Comparison of ENCODE assay signal across 19 cellular contexts in the genomic region with DNA sequence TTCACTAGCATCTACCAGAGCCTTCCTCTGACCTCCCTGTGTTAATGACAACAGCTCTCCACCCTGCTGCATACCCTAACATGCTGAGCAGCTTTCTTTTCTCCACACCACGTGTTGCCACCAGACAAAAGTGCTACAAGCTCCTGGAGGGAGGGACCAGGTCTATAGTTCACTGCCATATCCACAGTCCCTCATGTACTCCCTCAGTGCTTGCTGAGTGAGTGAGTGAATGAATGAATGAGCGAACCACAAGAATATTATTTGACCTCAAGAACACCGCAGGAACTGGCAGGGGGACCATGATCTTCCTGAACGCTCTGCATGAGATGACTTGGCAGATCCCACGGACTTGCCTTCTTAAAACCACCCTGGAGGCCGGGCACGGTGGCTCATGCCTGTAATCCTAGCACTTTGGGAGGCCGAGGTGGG. TPM values are rescaled to one million over a fixed set of nuclear protein-coding genes. Genes with fewer than 3 reads are reported as not detected.
DNase-seq lines count a peak whose midpoint lies in the region; ATAC-seq, FAIRE-seq and TF ChIP-seq lines count a peak whose summit lies in the region.
"Had no signal": no experiment of that assay in that cellular context is flagged by ENCODE, and none has a peak within 500 bp of the region (broad histone marks: within the 10 kb centered on the region; RNA-seq: fewer than 3 reads in every experiment).

No MANE protein-coding gene starts in this region.

- H2AK5ac ChIP-seq in H1 (ENCODE audit: low read depth, low read length) = no peak overlapping the region

- H3K27ac ChIP-seq in BLaER1 treated with 17β-estradiol and CSF1 and Interleukin-3, amounts not matched to agents 10 nM and 100 nM = peak overlapping the region in 2 of 11 experiments; percentile 13 to 25; a peak in 2 of 22 replicates
- no peak overlapping the region for H3K27ac ChIP-seq in H1 (ENCODE audit: low read depth, low read length)
- no peak overlapping the region for H3K27ac ChIP-seq in small intestine (ENCODE audit: low read depth in 1 of 2, low read length in 1 of 2)
- H3K27ac ChIP-seq: SJCRH30, VCaP had no signal

- FAIRE-seq in H1 (lab: Jason Lieb, UNC) (no peak), small intestine (lab: Jason Lieb, UNC) (no peak)
- FAIRE-seq: endothelial cell of umbilical vein, G401.6 had no signal

- peaks cover 96 to 100% (median 99%) of the 10 kb centered on the region in 10 experiments for H3K4me1 ChIP-seq in BLaER1 treated with 17β-estradiol and CSF1 and Interleukin-3, amounts not matched to agents 10 nM and 100 nM
- H3K4me1 ChIP-seq in H1 (replicated peaks in 1 of 4; ENCODE audit: control insufficient read depth in 3 of 4, insufficient read depth in 4 of 4, low read length in 3 of 4) = peaks cover 7 to 18% (median 14%) of the 10 kb centered on the region in 4 experiments; a peak in 6 of 7 replicates
- peaks cover 0 to 4% of the 10 kb centered on the region in 2 donors for H3K4me1 ChIP-seq in small intestine (ENCODE audit: control insufficient read depth in 2 of 2, insufficient read depth in 1 of 2, low read depth in 1 of 2, low read length in 1 of 2)

- intact Hi-C loops in activated B cell treated with CpG ODN at 0.5 μM for 24 hours (cut with micrococcal nuclease) = no loop called here

- 0 out of 2 replicates have a peak overlapping the region, but pooled peaks have one; percentile 13 for H2AFZ ChIP-seq in H1 (ENCODE audit: low read length)

- H2BK120ac ChIP-seq in H1 (replicated peaks; ENCODE audit: low read depth, low read length) = no peak overlapping the region

- no peak for TF ChIP-seq EP300 in H1 (IDR thresholded peaks at IDR 0.05; ENCODE audit: borderline replicate concordance in 1 of 2, low read depth in 2 of 2, low read length in 2 of 2)

- no peak overlapping the region for H3K4me3 ChIP-seq in BLaER1 treated with 17β-estradiol and CSF1 and Interleukin-3, amounts not matched to agents 10 nM and 100 nM
- H3K4me3 ChIP-seq in GM12865 (ENCODE audit: low read depth, low read length) = peak overlapping the region; percentile 48
- H3K4me3 ChIP-seq in H1 (ENCODE audit: extremely low read depth in 1 of 4, insufficient read depth in 2 of 4, low read depth in 3 of 4, low read length in 4 of 4) = no peak overlapping the region
- H3K4me3 ChIP-seq in small intestine (ENCODE audit: low read depth in 1 of 2, low read length in 2 of 2) = no peak overlapping the region
- H3K4me3 ChIP-seq: SJCRH30 had no signal

- TF ChIP-seq CTCF in GM12865 (IDR thresholded peaks at IDR 0.05; ENCODE audit: insufficient read depth, low read depth, low read length, missing control alignments) = no peak
- no peak for TF ChIP-seq CTCF in activated B cell treated with CpG ODN at 0.5 μM for 24 hours (IDR thresholded peaks at IDR 0.05)
- TF ChIP-seq CTCF in H1 (IDR thresholded peaks at IDR 0.05; ENCODE audit: control extremely low read depth in 1 of 3, insufficient read depth in 1 of 3, low read depth in 1 of 3, low read length in 3 of 3) = no peak

- H4K20me1 ChIP-seq in BLaER1 treated with 17β-estradiol and CSF1 and Interleukin-3, amounts not matched to agents 10 nM and 100 nM = no peaks in the 10 kb centered on the region
- no peaks in the 10 kb centered on the region for H4K20me1 ChIP-seq in H1 (replicated peaks in 1 of 2; ENCODE audit: control insufficient read depth in 1 of 2, insufficient read depth in 2 of 2, low read length in 2 of 2)

- H3K36me3 Mint-ChIP-seq in activated B cell treated with CpG ODN at 0.5 μM for 24 hours (ENCODE audit: low read depth) = no peaks in the 10 kb centered on the region

- H3K27me3 Mint-ChIP-seq in activated B cell treated with CpG ODN at 0.5 μM for 24 hours = no peaks in the 10 kb centered on the region

- no peaks in the 10 kb centered on the region for H3K9me3 Mint-ChIP-seq in activated B cell treated with CpG ODN at 0.5 μM for 24 hours
- H3K9me3 Mint-ChIP-seq: H9 had no signal

- H3K79me2 ChIP-seq in H1 (ENCODE audit: control insufficient read depth in 1 of 2, insufficient read depth in 2 of 2, low read length in 2 of 2) = no peaks in the 10 kb centered on the region

- H4K8ac ChIP-seq in H1 (ENCODE audit: extremely low read depth, insufficient read depth, low read length) = no peak overlapping the region; the same call in 1 of the 2 replicates

- H3K18ac ChIP-seq in H1 (ENCODE audit: extremely low read depth, low read length) = peak overlapping the region; percentile 55; the same call in 1 of the 2 replicates

- no peaks in the 10 kb centered on the region for H3K9me3 ChIP-seq in BLaER1 treated with 17β-estradiol and CSF1 and Interleukin-3, amounts not matched to agents 10 nM and 100 nM (replicated peaks in 1 of 11)
- no peaks in the 10 kb centered on the region for H3K9me3 ChIP-seq in H1 (ENCODE audit: insufficient read depth in 2 of 2, low read depth in 1 of 2, low read length in 1 of 2)
- H3K9me3 ChIP-seq in small intestine (ENCODE audit: control insufficient read depth, low read depth) = no peaks in the 10 kb centered on the region
- H3K9me3 ChIP-seq: SJCRH30 had no signal

- no peak overlapping the region for H2BK5ac ChIP-seq in H1 (ENCODE audit: low read depth, low read length)

- no peak overlapping the region for H3K4me3 Mint-ChIP-seq in activated B cell treated with CpG ODN at 0.5 μM for 24 hours
- H3K4me3 Mint-ChIP-seq: H9 had no signal

- no peak overlapping the region for H4K91ac ChIP-seq in H1 (replicated peaks; ENCODE audit: insufficient read length, low read length)

- CTCF ChIA-PET in activated B cell treated with CpG ODN at 0.5 μM for 24 hours (lab: Charles Lee) (no interaction called here), H1 (lab: Charles Lee; ENCODE audit: partially characterized antibody) (interaction anchor here (0.6 to 1.2 kb wide), 4 partner anchors 12 to 130 kb away, joined by 4 to 5 read pairs (median 4); no protein-coding TSS in a partner anchor)

- H3K9ac ChIP-seq in BLaER1 treated with 17β-estradiol and CSF1 and Interleukin-3, amounts not matched to agents 10 nM and 100 nM = no peak overlapping the region
- H3K9ac ChIP-seq in H1 (replicated peaks in 1 of 4; ENCODE audit: extremely low read depth in 1 of 4, low read depth in 3 of 4, low read length in 3 of 4) = no peak overlapping the region

- H3K14ac ChIP-seq in H1 (ENCODE audit: insufficient read length) = no peak overlapping the region

- no peak overlapping the region for H3K23ac ChIP-seq in H1 (ENCODE audit: insufficient read length)

- no peak overlapping the region for H2BK12ac ChIP-seq in H1 (ENCODE audit: low read depth, low read length)

- H3K23me2 ChIP-seq in H1 (ENCODE audit: low read depth, low read length) = no peaks in the 10 kb centered on the region

- no peak for ATAC-seq in activated B cell treated with CpG ODN at 0.5 μM for 24 hours (ENCODE audit: low read depth)

- H4K5ac ChIP-seq in H1 (ENCODE audit: insufficient read length, low read depth, low read length) = no peak overlapping the region

- no peaks in the 10 kb centered on the region for H3K79me1 ChIP-seq in H1 (ENCODE audit: low read depth, low read length)

- POLR2A ChIA-PET in activated B cell treated with CpG ODN at 0.5 μM for 24 hours (lab: Charles Lee) (interaction anchor here (0.7 kb wide), 1 partner anchor 153 kb away, joined by 8 read pairs; no protein-coding TSS in a partner anchor), H1 (lab: Charles Lee; ENCODE audit: partially characterized antibody) (no interaction called here)

- H3K56ac ChIP-seq in H1 (replicated peaks; ENCODE audit: insufficient read length, low read depth, low read length) = no peak overlapping the region

- no peaks in the 10 kb centered on the region; a peak in 1 of 22 replicates for H3K27me3 ChIP-seq in BLaER1 treated with 17β-estradiol and CSF1 and Interleukin-3, amounts not matched to agents 10 nM and 100 nM
- H3K27me3 ChIP-seq in H1 (replicated peaks in 1 of 4; ENCODE audit: control insufficient read depth in 3 of 4, extremely low read depth in 1 of 4, insufficient read depth in 3 of 4, low read length in 3 of 4) = peaks cover 0 to 3% (median 1%) of the 10 kb centered on the region in 4 experiments; a peak in 3 of 7 replicates
- no peaks in the 10 kb centered on the region for H3K27me3 ChIP-seq in small intestine (ENCODE audit: control insufficient read depth in 2 of 2, insufficient read depth in 2 of 2, low read length in 2 of 2)
- H3K27me3 ChIP-seq: SJCRH30 had no signal

- H2BK20ac ChIP-seq in H1 (ENCODE audit: low read length) = 0 out of 2 replicates have a peak overlapping the region, but pooled peaks have one; percentile 11

- no peak for TF ChIP-seq RAD21 in H1 (IDR thresholded peaks at IDR 0.05 in 1 of 2, conservative IDR thresholded peaks at IDR 0.05 in 1 of 2; ENCODE audit: low read depth in 2 of 2, low read length in 2 of 2)

- peak overlapping the region; percentile 31 to 97 (median 86) for H3K4me2 ChIP-seq in BLaER1 treated with 17β-estradiol and CSF1 and Interleukin-3, amounts not matched to agents 10 nM and 100 nM
- no peak overlapping the region for H3K4me2 ChIP-seq in H1 (ENCODE audit: insufficient read depth in 1 of 2, low read depth in 2 of 2, low read length in 2 of 2)

- no peak overlapping the region for H3K4ac ChIP-seq in H1 (replicated peaks; ENCODE audit: insufficient read length, low read depth, low read length)

- H3K27ac Mint-ChIP-seq in activated B cell treated with CpG ODN at 0.5 μM for 24 hours = peak overlapping the region; percentile 3
- H3K27ac Mint-ChIP-seq: H9 had no signal

- H3K4me1 Mint-ChIP-seq in activated B cell treated with CpG ODN at 0.5 μM for 24 hours = peaks cover 86% of the 10 kb centered on the region

- H3K36me3 ChIP-seq in BLaER1 treated with 17β-estradiol and CSF1 and Interleukin-3, amounts not matched to agents 10 nM and 100 nM = no peaks in the 10 kb centered on the region
- H3K36me3 ChIP-seq in H1 (ENCODE audit: control insufficient read depth in 2 of 4, insufficient read depth in 4 of 4, low read length in 3 of 4) (no peaks in the 10 kb centered on the region), small intestine (ENCODE audit: control insufficient read depth in 2 of 2, insufficient read depth in 2 of 2, low read length in 2 of 2) (no peaks in the 10 kb centered on the region)
- H3K36me3 ChIP-seq: SJCRH30 had no signal

- H2BK15ac ChIP-seq in H1 (ENCODE audit: low read length) = no peak overlapping the region

- 85% methylated on average over 8 of the region's 8 CpGs; no CpG with 5 or more reads in 1 of the 2 experiments for WGBS in H1 (ENCODE audit: extremely low coverage in 1 of 2, insufficient coverage in 1 of 2, insufficient read length in 1 of 2, insufficient replicate concordance in 2 of 2, low coverage in 1 of 2, low lambda C conversion rate in 2 of 2, missing lambda C conversion rate in 1 of 2), 2 experiments
- WGBS in small intestine, 3 donors = 64 to 81% (median 74%) methylated on average over 8 of the region's 8 CpGs

- DNase-seq in GM12865 (ENCODE audit: low read depth) = peak; percentile 81
- no peak for DNase-seq in activated B cell treated with CpG ODN at 0.5 μM for 24 hours
- no peak for DNase-seq in H1 (ENCODE audit: low read depth in 1 of 2, low spot score in 2 of 2)
- no peak for DNase-seq in Kasumi-1 (lab: John Stamatoyannopoulos, UW)
- DNase-seq in NAMALWA (ENCODE audit: low spot score) = no peak
- no peak for DNase-seq in NCI-H146 treated with DMSO at 0.1 percent for 48 hours (lab: John Stamatoyannopoulos, UW; ENCODE audit: unreplicated experiment)
- no peak for DNase-seq in small intestine
- DNase-seq: central memory CD4-positive, alpha-beta T cell; H9; kidney glomerular epithelial cell; MM.1S; NCI-H2171 treated with DMSO at 0.1 percent for 48 hours; SJCRH30; stimulated activated CD4-positive, alpha-beta T cell treated with anti-CD3 and anti-CD28 coated beads, Interleukin-2, amount 100 ng/mL, for 48 hours; stimulated activated naive CD4-positive, alpha-beta T cell treated with Interleukin-2 at 50 U/mL for 16 hours had no signal

- no peak for TF ChIP-seq POLR2A in H1 (IDR thresholded peaks at IDR 0.05; ENCODE audit: control extremely low read depth in 1 of 2, low read depth in 2 of 2, low read length in 2 of 2)

RNA-seq across cellular contexts. Expression of a gene that starts 47.4 kb away (rescaled TPM):
- total RNA-seq in activated B cell treated with CpG ODN at 0.5 μM for 24 hours = 60.1 and 68.6 TPM in 2 replicates
- total RNA-seq in H1 (2021; fragmentation: NEBNext Ultra II Directional; extraction: Animal tissue kit (Norgen Biotek cat#: 25700)) = 48.3 and 50.5 TPM in 2 replicates
- polyA plus RNA-seq in H1 (2011; rRNA removed) = 12.8 and 16.4 TPM in 2 replicates
- 21.9 TPM for polyA plus RNA-seq in H1 (2011; cell fraction: cytosol; rRNA removed)
- polyA plus RNA-seq in H1 (2011; cell fraction: nucleus; rRNA removed) = 10.9 TPM
- 22.0 to 33.8 TPM (median 26.7 TPM) in 4 replicates for polyA plus RNA-seq in H1 (2012, experiment 1 of 2)
- 2.2 TPM for polyA plus RNA-seq in H1 (2012, experiment 2 of 2)
- 24.1 TPM for polyA plus RNA-seq in H1 (2013, experiment 1 of 2)
- polyA plus RNA-seq in H1 (2013, experiment 2 of 2) = 25.0 TPM
- 42.6 and 45.2 TPM in 2 replicates for polyA minus RNA-seq in H1 (2011; rRNA and poly(A)+ RNA removed)
- 28.2 TPM for polyA minus RNA-seq in H1 (2011; cell fraction: cytosol; rRNA and poly(A)+ RNA removed)
- 29.6 TPM for polyA minus RNA-seq in H1 (2011; cell fraction: nucleus; rRNA and poly(A)+ RNA removed)
- polyA plus RNA-seq in small intestine = 10 to 100 TPM; 38.2 to 59.7 (median 53.2) TPM

Comparison
In these comparisons a context has a peak if more than half of its experiments do, and no peak if none do; other contexts are left out.
1. H3K4me2 ChIP-seq: peak in BLaER1 treated with 17β-estradiol and CSF1 and Interleukin-3, amounts not matched to agents 10 nM and 100 nM (11 of 11); none in H1 (0 of 2).